ENCODE assay signal across 17 cellular contexts in genomic region chr3:56864090-56864489, GRCh38.
DNase-seq lines count a peak whose midpoint lies in the region; ATAC-seq and TF ChIP-seq lines count a peak whose summit lies in the region.
"Had no signal": no experiment of that assay in that cellular context is flagged by ENCODE, and none has a peak within 500 bp of the region (broad histone marks: within the 10 kb centered on the region; RNA-seq: fewer than 3 reads in every experiment).

No MANE protein-coding gene starts in this region.

- H3K36me3 Mint-ChIP-seq in activated naive CD8-positive, alpha-beta T cell treated with anti-CD3 and anti-CD28 coated beads, Interleukin-2, amount 50 U/mL, for 24 hours (ENCODE audit: low read depth) = peaks cover 6% of the 10 kb centered on the region
- H3K36me3 Mint-ChIP-seq in stimulated activated effector memory CD8-positive, alpha-beta T cell treated with anti-CD3 and anti-CD28 coated beads, Interleukin-12 subunit alpha, Interleukin-12 subunit beta, amount 100 ng/mL, for 72 hours = peaks cover 7% of the 10 kb centered on the region
- H3K36me3 Mint-ChIP-seq: brain had no signal

- no peaks in the 10 kb centered on the region for H3K9me3 Mint-ChIP-seq in activated naive CD8-positive, alpha-beta T cell treated with anti-CD3 and anti-CD28 coated beads, Interleukin-2, amount 50 U/mL, for 24 hours
- peaks cover 3% of the 10 kb centered on the region for H3K9me3 Mint-ChIP-seq in stimulated activated effector memory CD8-positive, alpha-beta T cell treated with anti-CD3 and anti-CD28 coated beads, Interleukin-12 subunit alpha, Interleukin-12 subunit beta, amount 100 ng/mL, for 72 hours

- no peak overlapping the region for H3K27ac ChIP-seq in upper lobe of left lung
- H3K27ac ChIP-seq: PC-9, skin epidermis, thyroid gland had no signal

- no peaks in the 10 kb centered on the region for H3K9me3 ChIP-seq in upper lobe of left lung
- H3K9me3 ChIP-seq: Caco-2, SK-N-SH, thyroid gland had no signal

- H3K4me1 Mint-ChIP-seq in activated naive CD8-positive, alpha-beta T cell treated with anti-CD3 and anti-CD28 coated beads, Interleukin-2, amount 50 U/mL, for 24 hours = peaks cover 89% of the 10 kb centered on the region
- peaks cover 64% of the 10 kb centered on the region for H3K4me1 Mint-ChIP-seq in stimulated activated effector memory CD8-positive, alpha-beta T cell treated with anti-CD3 and anti-CD28 coated beads, Interleukin-12 subunit alpha, Interleukin-12 subunit beta, amount 100 ng/mL, for 72 hours

- H3K4me3 ChIP-seq in upper lobe of left lung = no peak overlapping the region
- H3K4me3 ChIP-seq: PC-9, skin epidermis, thyroid gland had no signal

- no peaks in the 10 kb centered on the region for H3K36me3 ChIP-seq in upper lobe of left lung
- H3K36me3 ChIP-seq: thyroid gland had no signal

- peak overlapping the region; percentile 12 for H3K4me3 Mint-ChIP-seq in activated naive CD8-positive, alpha-beta T cell treated with anti-CD3 and anti-CD28 coated beads, Interleukin-2, amount 50 U/mL, for 24 hours
- peak overlapping the region; percentile 31 for H3K4me3 Mint-ChIP-seq in stimulated activated effector memory CD8-positive, alpha-beta T cell treated with anti-CD3 and anti-CD28 coated beads, Interleukin-12 subunit alpha, Interleukin-12 subunit beta, amount 100 ng/mL, for 72 hours
- H3K4me3 Mint-ChIP-seq: brain had no signal

- no peak for TF ChIP-seq EP300 in upper lobe of left lung (IDR thresholded peaks at IDR 0.05)

- no peaks in the 10 kb centered on the region for H3K27me3 Mint-ChIP-seq in activated naive CD8-positive, alpha-beta T cell treated with anti-CD3 and anti-CD28 coated beads, Interleukin-2, amount 50 U/mL, for 24 hours

- H3K27ac Mint-ChIP-seq in activated naive CD8-positive, alpha-beta T cell treated with anti-CD3 and anti-CD28 coated beads, Interleukin-2, amount 50 U/mL, for 24 hours = peak overlapping the region; percentile 84
- H3K27ac Mint-ChIP-seq in stimulated activated effector memory CD8-positive, alpha-beta T cell treated with anti-CD3 and anti-CD28 coated beads, Interleukin-12 subunit alpha, Interleukin-12 subunit beta, amount 100 ng/mL, for 72 hours = peak overlapping the region; percentile 13

- peak; percentile 53 for ATAC-seq in HG02798 (IDR thresholded peaks at IDR 0.05; ENCODE audit: poor library complexity, unreplicated experiment)
- ATAC-seq in activated naive CD8-positive, alpha-beta T cell treated with anti-CD3 and anti-CD28 coated beads, Interleukin-2, amount 50 U/mL, for 24 hours = peak; percentile 86
- peak; percentile 86 for ATAC-seq in stimulated activated effector memory CD8-positive, alpha-beta T cell treated with anti-CD3 and anti-CD28 coated beads, Interleukin-12 subunit alpha, Interleukin-12 subunit beta, amount 100 ng/mL, for 72 hours
- ATAC-seq in upper lobe of left lung (ENCODE audit: low FRiP score in 2 of 2) = no peak

- TF ChIP-seq CTCF in upper lobe of left lung (IDR thresholded peaks at IDR 0.05) = no peak

- DNase-seq in activated CD8-positive, alpha-beta memory T cell treated with anti-CD3 and anti-CD28 coated beads, Interleukin-2, amount 50 U/mL, for 48 hours = peak; percentile 77
- DNase-seq in activated CD8-positive, alpha-beta memory T cell treated with anti-CD3 and anti-CD28 coated beads for 24 hours = no peak
- DNase-seq in activated naive CD8-positive, alpha-beta T cell treated with anti-CD3 and anti-CD28 coated beads, Interleukin-2, amount 50 U/mL, for 24 hours = peak; percentile 56
- no peak for DNase-seq in stimulated activated effector memory CD8-positive, alpha-beta T cell treated with anti-CD3 and anti-CD28 coated beads, Interleukin-12 subunit alpha, Interleukin-12 subunit beta, amount 100 ng/mL, for 72 hours (ENCODE audit: low spot score in 2 of 2)
- DNase-seq in upper lobe of left lung (no peak), NCI-H345 treated with DMSO at 0.1 percent for 48 hours (lab: John Stamatoyannopoulos, UW; ENCODE audit: unreplicated experiment) (no peak), SIG-M5 (lab: John Stamatoyannopoulos, UW) (no peak)
- DNase-seq: Caco-2, MM.1S, NCI-H2029 treated with DMSO at 0.1 percent for 48 hours, NCI-H526, PC-9, SK-N-SH, thyroid gland had no signal

- H3K27me3 ChIP-seq in upper lobe of left lung = no peaks in the 10 kb centered on the region
- H3K27me3 ChIP-seq: thyroid gland had no signal

- H3K4me1 ChIP-seq in upper lobe of left lung = peaks cover 0 to 7% (median 0%) of the 10 kb centered on the region in 4 donors
- H3K4me1 ChIP-seq: Caco-2 had no signal

- no peak for TF ChIP-seq POLR2A in upper lobe of left lung (IDR thresholded peaks at IDR 0.05)

Comparison
In these comparisons a context has a peak if more than half of its experiments do, and no peak if none do; other contexts are left out.
1. DNase-seq: peak in activated CD8-positive, alpha-beta memory T cell treated with anti-CD3 and anti-CD28 coated beads, Interleukin-2, amount 50 U/mL, for 48 hours (single experiment) and activated naive CD8-positive, alpha-beta T cell treated with anti-CD3 and anti-CD28 coated beads, Interleukin-2, amount 50 U/mL, for 24 hours (single experiment); none in activated CD8-positive, alpha-beta memory T cell treated with anti-CD3 and anti-CD28 coated beads for 24 hours (single experiment), stimulated activated effector memory CD8-positive, alpha-beta T cell treated with anti-CD3 and anti-CD28 coated beads, Interleukin-12 subunit alpha, Interleukin-12 subunit beta, amount 100 ng/mL, for 72 hours (0 of 2), upper lobe of left lung (0 of 2), NCI-H345 treated with DMSO at 0.1 percent for 48 hours (single experiment) and SIG-M5 (single experiment).
2. ATAC-seq: peak in HG02798 (single experiment), activated naive CD8-positive, alpha-beta T cell treated with anti-CD3 and anti-CD28 coated beads, Interleukin-2, amount 50 U/mL, for 24 hours (single experiment) and stimulated activated effector memory CD8-positive, alpha-beta T cell treated with anti-CD3 and anti-CD28 coated beads, Interleukin-12 subunit alpha, Interleukin-12 subunit beta, amount 100 ng/mL, for 72 hours (single experiment); none in upper lobe of left lung (0 of 2).